ENCODE assay signal across 8 cellular contexts in genomic region chr17:39208893-39209292, GRCh38. TPM values are rescaled to one million over a fixed set of nuclear protein-coding genes. Genes with fewer than 3 reads are reported as not detected.
DNase-seq lines count a peak whose midpoint lies in the region; ATAC-seq, FAIRE-seq and TF ChIP-seq lines count a peak whose summit lies in the region.
"Had no signal": no experiment of that assay in that cellular context is flagged by ENCODE, and none has a peak within 500 bp of the region (broad histone marks: within the 10 kb centered on the region; RNA-seq: fewer than 3 reads in every experiment).

No MANE protein-coding gene starts in this region.

- peaks cover 18% of the 10 kb centered on the region for H3K27me3 Mint-ChIP-seq in GM23338 (ENCODE audit: insufficient read depth, low read depth, poor library complexity)

- H3K4me1 Mint-ChIP-seq in GM23338 = peaks cover 42% of the 10 kb centered on the region

- H3F3A ChIP-seq in GM23338 (replicated peaks; ENCODE audit: low read depth) = peaks cover 25% of the 10 kb centered on the region

- TF ChIP-seq RAD21 in HepG2 (CRISPR knock-in tag; IDR thresholded peaks at IDR 0.05) = no peak

- peak overlapping the region; percentile 14; the same call in 1 of the 2 replicates for H2AFZ ChIP-seq in GM23338
- H2AFZ ChIP-seq in HepG2 (ENCODE audit: low read length) = no peak overlapping the region

- no peak overlapping the region for H3K27ac ChIP-seq in GM23338 (ENCODE audit: low read depth)
- no peak overlapping the region for H3K27ac ChIP-seq in HepG2 (ENCODE audit: extremely low read length, insufficient read depth, low read length)
- no peak overlapping the region for H3K27ac ChIP-seq in substantia nigra (ENCODE audit: low read depth, low read length, poor library complexity, severe bottlenecking)

- no peaks in the 10 kb centered on the region for H3K79me2 ChIP-seq in GM23338 (replicated peaks; ENCODE audit: insufficient read depth)
- H3K79me2 ChIP-seq in HepG2 (ENCODE audit: insufficient read depth, low read length) = no peaks in the 10 kb centered on the region

- H3K4me2 ChIP-seq in GM23338 (peak overlapping the region; percentile 89), HepG2 (ENCODE audit: low read depth, low read length) (no peak overlapping the region)

- H4K20me1 ChIP-seq in GM23338 (replicated peaks; ENCODE audit: insufficient read depth) (peaks cover 11% of the 10 kb centered on the region), HepG2 (ENCODE audit: insufficient read depth, low read length) (peaks cover 3% of the 10 kb centered on the region)

- POLR2A ChIA-PET in HepG2 (lab: Yijun Ruan, JAX) = interaction anchor here (3.0 kb wide), 1 partner anchor 9 kb away, joined by 22 read pairs; the partner anchor contains the start of gene RPL19

- H3K27ac Mint-ChIP-seq in GM23338 = no peak overlapping the region

- H3K9ac ChIP-seq in HepG2 (ENCODE audit: insufficient read depth, low read depth, low read length) = no peak overlapping the region

- intact Hi-C loops in HepG2 (cut with micrococcal nuclease; ENCODE audit: unreplicated experiment) = no loop called here

- H3K4me3 ChIP-seq in GM23338 (peak overlapping the region; percentile 61), HepG2 (replicated peaks in 1 of 3; ENCODE audit: insufficient read depth in 1 of 3, low read depth in 2 of 3, low read length in 3 of 3) (no peak overlapping the region)

- no TSS peak for BruUV-seq in HepG2 (replicated peaks; lab: Mats Ljungman, UMichigan)

- TF ChIP-seq CTCF in GM23338 (conservative IDR thresholded peaks at IDR 0.05; ENCODE audit: low read depth in 2 of 2) (no peak), HepG2 (CRISPR knock-in tag; IDR thresholded peaks at IDR 0.05) (no peak)

- no peaks in the 10 kb centered on the region; the same call in 2 of the 3 replicates for H3K9me3 Mint-ChIP-seq in GM23338

- peak; percentile 6 for ATAC-seq in GM23338
- ATAC-seq in HepG2 = no peak
- no peak for ATAC-seq in HG02938 (IDR thresholded peaks at IDR 0.05; ENCODE audit: unreplicated experiment)
- ATAC-seq: Panc1 had no signal

- no peak for TF ChIP-seq POLR2A in GM12892 (IDR thresholded peaks at IDR 0.05; ENCODE audit: low read depth, low read length)
- TF ChIP-seq POLR2A in HepG2 (IDR thresholded peaks at IDR 0.05; ENCODE audit: insufficient read depth in 1 of 2, low read depth in 2 of 2, low read length in 2 of 2) = no peak

- WGBS in HepG2 (ENCODE audit: low lambda C conversion rate) = 21% methylated on average over 7 of the region's 8 CpGs

- H3K4me1 ChIP-seq in GM23338 (ENCODE audit: insufficient read depth) (peaks cover 16% of the 10 kb centered on the region), HepG2 (ENCODE audit: insufficient read depth, low read length) (no peaks in the 10 kb centered on the region)

- no peaks in the 10 kb centered on the region for H3K9me3 ChIP-seq in HepG2 (ENCODE audit: low read length)

- TF ChIP-seq EP300 in HepG2 (IDR thresholded peaks at IDR 0.05; ENCODE audit: low read depth in 2 of 2, low read length in 2 of 2) = no peak
- TF ChIP-seq EP300 in HepG2 (CRISPR knock-in tag; IDR thresholded peaks at IDR 0.05; ENCODE audit: borderline replicate concordance) = no peak

- no peaks in the 10 kb centered on the region for H3K9me2 ChIP-seq in GM23338 (ENCODE audit: insufficient read depth)

- H3K27me3 ChIP-seq in GM23338 (ENCODE audit: insufficient read depth) (0 out of 2 replicates have a peak, but pooled peaks cover 9% of the 10 kb centered on the region), HepG2 (ENCODE audit: control insufficient read depth in 1 of 2, insufficient read depth in 2 of 2, low read length in 2 of 2) (peaks cover 13 to 53% of the 10 kb centered on the region in 2 experiments; a peak in 4 of 5 replicates)

- peak; percentile 90 for FAIRE-seq in GM12892 (lab: Jason Lieb, UNC)
- FAIRE-seq in HepG2 (lab: Jason Lieb, UNC) = no peak

- peak overlapping the region; percentile 69; the same call in 2 of the 3 replicates for H3K4me3 Mint-ChIP-seq in GM23338

- CTCF ChIA-PET in HepG2 (lab: Yijun Ruan, JAX; ENCODE audit: low intra/inter-chr PET ratio, low total read pairs) = interaction anchor here (0.9 to 4.3 kb wide), 2 partner anchors 33 to 36 kb away, joined by 3 to 35 read pairs; no protein-coding TSS in a partner anchor

- H3K36me3 ChIP-seq in GM23338 (ENCODE audit: insufficient read depth) = peaks cover 14% of the 10 kb centered on the region
- H3K36me3 ChIP-seq in HepG2 (replicated peaks in 1 of 2; ENCODE audit: control insufficient read depth in 1 of 2, insufficient read depth in 2 of 2, low read length in 2 of 2) = peaks cover 8 to 13% of the 10 kb centered on the region in 2 experiments

- in situ Hi-C loops in HepG2 (cut with HindIII; ENCODE audit: extremely low pct_ligation_motif_present, low pct_unique_long_range_greater_than_20kb) = no loop called here

- DNase-seq in GM12892 (ENCODE audit: insufficient read length) (peak; percentile 68), GM23338 (ENCODE audit: low spot score) (no peak), OCI-M1 (lab: John Stamatoyannopoulos, UW) (peak; percentile 23), HepG2 (ENCODE audit: low spot score) (no peak), substantia nigra (lab: John Stamatoyannopoulos, UW) (no peak), mesenteric fat pad (ENCODE audit: low spot score) (no peak)

- H3K36me3 Mint-ChIP-seq in GM23338 (ENCODE audit: low read depth) = peaks cover 17% of the 10 kb centered on the region

RNA-seq across cellular contexts. Expression of gene RPL19, which starts 8.8 kb away (rescaled TPM):
- polyA plus RNA-seq in GM12892 (2012; ENCODE audit: missing spikeins) = 5,032 TPM
- total RNA-seq in GM23338 (2014; rRNA removed; shearing (Covaris generic)) = 1,594 and 1,843 TPM in 2 replicates
- polyA plus RNA-seq in GM23338 (2016; fragmentation: Nextera tagmentation; extraction: Ambion mirVana) (2,627 and 2,838 TPM in 2 replicates), HepG2 (2011; rRNA removed) (2,522 and 2,554 TPM in 2 replicates)
- total RNA-seq in HepG2 (2016; rRNA removed; fragmentation: Illumina TruSeq; extraction: Trizol) (2,768 and 3,257 TPM in 2 replicates), mesenteric fat pad (1,346 TPM)
- total RNA-seq in HepG2 (2016; cell fraction: cytosol; rRNA removed; fragmentation: Illumina TruSeq; extraction: Trizol; ENCODE audit: low read depth) = 3,353 and 3,708 TPM in 2 replicates
- total RNA-seq in HepG2 (2016; cell fraction: insoluble cytoplasmic fraction; rRNA removed; fragmentation: Illumina TruSeq; extraction: Trizol) = 2,694 and 3,334 TPM in 2 replicates
- total RNA-seq in HepG2 (2016; cell fraction: membrane; rRNA removed; fragmentation: Illumina TruSeq; extraction: Trizol) = 5,175 and 5,294 TPM in 2 replicates
- 990 and 1,076 TPM in 2 replicates for total RNA-seq in HepG2 (2016; cell fraction: nucleus; rRNA removed; fragmentation: Illumina TruSeq; extraction: Trizol)
- 3,383 and 3,728 TPM in 2 replicates for polyA plus RNA-seq in HepG2 (2011; cell fraction: cytosol; rRNA removed)
- polyA plus RNA-seq in HepG2 (2011; cell fraction: nucleus; rRNA removed) = 768 and 1,029 TPM in 2 replicates
- polyA plus RNA-seq in HepG2 (2012) = 2,340 and 2,506 TPM in 2 replicates
- 5,160 and 5,701 TPM in 2 replicates for polyA plus RNA-seq in HepG2 (2016; cell fraction: cytosol; fragmentation: Illumina TruSeq; extraction: Trizol; ENCODE audit: low read depth)
- polyA plus RNA-seq in HepG2 (2016; cell fraction: insoluble cytoplasmic fraction; fragmentation: Illumina TruSeq; extraction: Trizol; ENCODE audit: low read depth) = 4,287 and 4,430 TPM in 2 replicates
- polyA plus RNA-seq in HepG2 (2016; cell fraction: membrane; fragmentation: Illumina TruSeq; extraction: Trizol; ENCODE audit: low read depth) = 6,675 and 6,831 TPM in 2 replicates
- 2,116 and 2,174 TPM in 2 replicates for polyA plus RNA-seq in HepG2 (2016; cell fraction: nucleus; fragmentation: Illumina TruSeq; extraction: Trizol; ENCODE audit: insufficient read depth, low read depth)
- polyA minus RNA-seq in HepG2 (2011; rRNA and poly(A)+ RNA removed; ENCODE audit: low replicate concordance) = 413 and 602 TPM in 2 replicates
- 764 and 846 TPM in 2 replicates for polyA minus RNA-seq in HepG2 (2011; cell fraction: cytosol; rRNA and poly(A)+ RNA removed)
- polyA minus RNA-seq in HepG2 (2011; cell fraction: nucleus; rRNA and poly(A)+ RNA removed) = 184 and 212 TPM in 2 replicates

RNA-seq across cellular contexts. Expression of gene CACNB1, which starts 11.4 kb away (rescaled TPM):
- polyA plus RNA-seq in GM12892 (2012; ENCODE audit: missing spikeins) = 4.6 TPM
- 12.5 and 13.1 TPM in 2 replicates for total RNA-seq in GM23338 (2014; rRNA removed; shearing (Covaris generic))
- polyA plus RNA-seq in GM23338 (2016; fragmentation: Nextera tagmentation; extraction: Ambion mirVana) = 7.8 and 8.4 TPM in 2 replicates
- total RNA-seq in HepG2 (2016; rRNA removed; fragmentation: Illumina TruSeq; extraction: Trizol) = 0.60 and 0.75 TPM in 2 replicates
- 0.26 and 0.71 TPM in 2 replicates for total RNA-seq in HepG2 (2016; cell fraction: cytosol; rRNA removed; fragmentation: Illumina TruSeq; extraction: Trizol; ENCODE audit: low read depth)
- total RNA-seq in HepG2 (2016; cell fraction: insoluble cytoplasmic fraction; rRNA removed; fragmentation: Illumina TruSeq; extraction: Trizol) = 0.19 and 0.84 TPM in 2 replicates
- 0.34 and 0.48 TPM in 2 replicates for total RNA-seq in HepG2 (2016; cell fraction: membrane; rRNA removed; fragmentation: Illumina TruSeq; extraction: Trizol)
- 1.8 TPM in 2 replicates for total RNA-seq in HepG2 (2016; cell fraction: nucleus; rRNA removed; fragmentation: Illumina TruSeq; extraction: Trizol)
- polyA plus RNA-seq in HepG2 (2011; rRNA removed) = 1.5 and 2.9 TPM in 2 replicates
- 0.50 and 0.51 TPM in 2 replicates for polyA plus RNA-seq in HepG2 (2011; cell fraction: cytosol; rRNA removed)
- 8.4 and 12.2 TPM in 2 replicates for polyA plus RNA-seq in HepG2 (2011; cell fraction: nucleus; rRNA removed)
- polyA plus RNA-seq in HepG2 (2012) = 1.3 and 1.5 TPM in 2 replicates
- polyA plus RNA-seq in HepG2 (2016; cell fraction: cytosol; fragmentation: Illumina TruSeq; extraction: Trizol; ENCODE audit: low read depth) = 0.28 and 0.34 TPM in 2 replicates
- 0.47 and 0.96 TPM in 2 replicates for polyA plus RNA-seq in HepG2 (2016; cell fraction: insoluble cytoplasmic fraction; fragmentation: Illumina TruSeq; extraction: Trizol; ENCODE audit: low read depth)
- polyA plus RNA-seq in HepG2 (2016; cell fraction: membrane; fragmentation: Illumina TruSeq; extraction: Trizol; ENCODE audit: low read depth) = 0.38 and 0.40 TPM in 2 replicates
- polyA plus RNA-seq in HepG2 (2016; cell fraction: nucleus; fragmentation: Illumina TruSeq; extraction: Trizol; ENCODE audit: insufficient read depth, low read depth) = 4.7 and 7.2 TPM in 2 replicates
- 4.4 and 8.5 TPM in 2 replicates for polyA minus RNA-seq in HepG2 (2011; rRNA and poly(A)+ RNA removed; ENCODE audit: low replicate concordance)
- polyA minus RNA-seq in HepG2 (2011; cell fraction: cytosol; rRNA and poly(A)+ RNA removed) = 0.40 and 1.3 TPM in 2 replicates
- polyA minus RNA-seq in HepG2 (2011; cell fraction: nucleus; rRNA and poly(A)+ RNA removed) = 3.0 and 5.8 TPM in 2 replicates
- total RNA-seq in mesenteric fat pad = 5.1 TPM

RNA-seq across cellular contexts. Expression of gene STAC2, which starts 16.9 kb away (rescaled TPM):
- not detected for polyA plus RNA-seq in GM12892 (2012; ENCODE audit: missing spikeins)
- 1.7 and 3.1 TPM in 2 replicates for total RNA-seq in GM23338 (2014; rRNA removed; shearing (Covaris generic))
- polyA plus RNA-seq in GM23338 (2016; fragmentation: Nextera tagmentation; extraction: Ambion mirVana) (1.9 and 2.0 TPM in 2 replicates), HepG2 (2011; rRNA removed) (not detected in 2 replicates)
- total RNA-seq in HepG2 (2016; rRNA removed; fragmentation: Illumina TruSeq; extraction: Trizol) (not detected in 2 replicates), mesenteric fat pad (0.16 TPM)
- total RNA-seq in HepG2 (2016; cell fraction: cytosol; rRNA removed; fragmentation: Illumina TruSeq; extraction: Trizol; ENCODE audit: low read depth) = not detected in 2 replicates
- total RNA-seq in HepG2 (2016; cell fraction: insoluble cytoplasmic fraction; rRNA removed; fragmentation: Illumina TruSeq; extraction: Trizol) = not detected in 2 replicates
- not detected in 2 replicates for total RNA-seq in HepG2 (2016; cell fraction: membrane; rRNA removed; fragmentation: Illumina TruSeq; extraction: Trizol)
- total RNA-seq in HepG2 (2016; cell fraction: nucleus; rRNA removed; fragmentation: Illumina TruSeq; extraction: Trizol) = not detected in 2 replicates
- polyA plus RNA-seq in HepG2 (2011; cell fraction: cytosol; rRNA removed) = not detected in 2 replicates
- not detected in 2 replicates for polyA plus RNA-seq in HepG2 (2011; cell fraction: nucleus; rRNA removed)
- polyA plus RNA-seq in HepG2 (2012) = not detected in 2 replicates
- polyA plus RNA-seq in HepG2 (2016; cell fraction: cytosol; fragmentation: Illumina TruSeq; extraction: Trizol; ENCODE audit: low read depth) = 0.02 TPM in 1 of 2 replicates, not detected in the other
- polyA plus RNA-seq in HepG2 (2016; cell fraction: insoluble cytoplasmic fraction; fragmentation: Illumina TruSeq; extraction: Trizol; ENCODE audit: low read depth) = not detected in 2 replicates
- not detected in 2 replicates for polyA plus RNA-seq in HepG2 (2016; cell fraction: membrane; fragmentation: Illumina TruSeq; extraction: Trizol; ENCODE audit: low read depth)
- polyA plus RNA-seq in HepG2 (2016; cell fraction: nucleus; fragmentation: Illumina TruSeq; extraction: Trizol; ENCODE audit: insufficient read depth, low read depth) = not detected in 2 replicates
- polyA minus RNA-seq in HepG2 (2011; rRNA and poly(A)+ RNA removed; ENCODE audit: low replicate concordance) = 0.37 TPM in 1 of 2 replicates, not detected in the other
- not detected in 2 replicates for polyA minus RNA-seq in HepG2 (2011; cell fraction: cytosol; rRNA and poly(A)+ RNA removed)
- not detected in 2 replicates for polyA minus RNA-seq in HepG2 (2011; cell fraction: nucleus; rRNA and poly(A)+ RNA removed)

RNA-seq across cellular contexts. Expression of gene ARL5C, which starts 42.9 kb away (rescaled TPM):
- not detected for polyA plus RNA-seq in GM12892 (2012; ENCODE audit: missing spikeins)
- not detected in 2 replicates for total RNA-seq in GM23338 (2014; rRNA removed; shearing (Covaris generic))
- polyA plus RNA-seq in GM23338 (2016; fragmentation: Nextera tagmentation; extraction: Ambion mirVana) (not detected in 2 replicates), HepG2 (2011; rRNA removed) (not detected in 2 replicates)
- total RNA-seq in HepG2 (2016; rRNA removed; fragmentation: Illumina TruSeq; extraction: Trizol) (not detected in 2 replicates), mesenteric fat pad (not detected)
- not detected in 2 replicates for total RNA-seq in HepG2 (2016; cell fraction: cytosol; rRNA removed; fragmentation: Illumina TruSeq; extraction: Trizol; ENCODE audit: low read depth)
- not detected in 2 replicates for total RNA-seq in HepG2 (2016; cell fraction: insoluble cytoplasmic fraction; rRNA removed; fragmentation: Illumina TruSeq; extraction: Trizol)
- not detected in 2 replicates for total RNA-seq in HepG2 (2016; cell fraction: membrane; rRNA removed; fragmentation: Illumina TruSeq; extraction: Trizol)
- total RNA-seq in HepG2 (2016; cell fraction: nucleus; rRNA removed; fragmentation: Illumina TruSeq; extraction: Trizol) = not detected in 2 replicates
- not detected in 2 replicates for polyA plus RNA-seq in HepG2 (2011; cell fraction: cytosol; rRNA removed)
- polyA plus RNA-seq in HepG2 (2011; cell fraction: nucleus; rRNA removed) = not detected in 2 replicates
- not detected in 2 replicates for polyA plus RNA-seq in HepG2 (2012)
- polyA plus RNA-seq in HepG2 (2016; cell fraction: cytosol; fragmentation: Illumina TruSeq; extraction: Trizol; ENCODE audit: low read depth) = not detected in 2 replicates
- polyA plus RNA-seq in HepG2 (2016; cell fraction: insoluble cytoplasmic fraction; fragmentation: Illumina TruSeq; extraction: Trizol; ENCODE audit: low read depth) = not detected in 2 replicates
- not detected in 2 replicates for polyA plus RNA-seq in HepG2 (2016; cell fraction: membrane; fragmentation: Illumina TruSeq; extraction: Trizol; ENCODE audit: low read depth)
- not detected in 2 replicates for polyA plus RNA-seq in HepG2 (2016; cell fraction: nucleus; fragmentation: Illumina TruSeq; extraction: Trizol; ENCODE audit: insufficient read depth, low read depth)
- 0.09 TPM in 1 of 2 replicates, not detected in the other for polyA minus RNA-seq in HepG2 (2011; rRNA and poly(A)+ RNA removed; ENCODE audit: low replicate concordance)
- polyA minus RNA-seq in HepG2 (2011; cell fraction: cytosol; rRNA and poly(A)+ RNA removed) = not detected in 2 replicates
- polyA minus RNA-seq in HepG2 (2011; cell fraction: nucleus; rRNA and poly(A)+ RNA removed) = not detected in 2 replicates

RNA-seq across cellular contexts. Expression of gene PLXDC1, which starts 57.5 kb away (rescaled TPM):
- not detected for polyA plus RNA-seq in GM12892 (2012; ENCODE audit: missing spikeins)
- total RNA-seq in GM23338 (2014; rRNA removed; shearing (Covaris generic)) = 0.28 and 0.39 TPM in 2 replicates
- polyA plus RNA-seq in GM23338 (2016; fragmentation: Nextera tagmentation; extraction: Ambion mirVana) (0.75 and 0.91 TPM in 2 replicates), HepG2 (2011; rRNA removed) (not detected in 2 replicates)
- total RNA-seq in HepG2 (2016; rRNA removed; fragmentation: Illumina TruSeq; extraction: Trizol) (not detected in 2 replicates), mesenteric fat pad (6.3 TPM)
- total RNA-seq in HepG2 (2016; cell fraction: cytosol; rRNA removed; fragmentation: Illumina TruSeq; extraction: Trizol; ENCODE audit: low read depth) = not detected in 2 replicates
- not detected in 2 replicates for total RNA-seq in HepG2 (2016; cell fraction: insoluble cytoplasmic fraction; rRNA removed; fragmentation: Illumina TruSeq; extraction: Trizol)
- total RNA-seq in HepG2 (2016; cell fraction: membrane; rRNA removed; fragmentation: Illumina TruSeq; extraction: Trizol) = not detected in 2 replicates
- total RNA-seq in HepG2 (2016; cell fraction: nucleus; rRNA removed; fragmentation: Illumina TruSeq; extraction: Trizol) = not detected in 2 replicates
- polyA plus RNA-seq in HepG2 (2011; cell fraction: cytosol; rRNA removed) = not detected in 2 replicates
- not detected in 2 replicates for polyA plus RNA-seq in HepG2 (2011; cell fraction: nucleus; rRNA removed)
- polyA plus RNA-seq in HepG2 (2012) = not detected in 2 replicates
- polyA plus RNA-seq in HepG2 (2016; cell fraction: cytosol; fragmentation: Illumina TruSeq; extraction: Trizol; ENCODE audit: low read depth) = not detected in 2 replicates
- polyA plus RNA-seq in HepG2 (2016; cell fraction: insoluble cytoplasmic fraction; fragmentation: Illumina TruSeq; extraction: Trizol; ENCODE audit: low read depth) = not detected in 2 replicates
- polyA plus RNA-seq in HepG2 (2016; cell fraction: membrane; fragmentation: Illumina TruSeq; extraction: Trizol; ENCODE audit: low read depth) = not detected in 2 replicates
- polyA plus RNA-seq in HepG2 (2016; cell fraction: nucleus; fragmentation: Illumina TruSeq; extraction: Trizol; ENCODE audit: insufficient read depth, low read depth) = not detected in 2 replicates
- 0.44 TPM in 1 of 2 replicates, not detected in the other for polyA minus RNA-seq in HepG2 (2011; rRNA and poly(A)+ RNA removed; ENCODE audit: low replicate concordance)
- polyA minus RNA-seq in HepG2 (2011; cell fraction: cytosol; rRNA and poly(A)+ RNA removed) = not detected in 2 replicates
- polyA minus RNA-seq in HepG2 (2011; cell fraction: nucleus; rRNA and poly(A)+ RNA removed) = not detected in 2 replicates

Comparison
In these comparisons a context has a peak if more than half of its experiments do, and no peak if none do; other contexts are left out.
1. DNase-seq: peak in GM12892 (single experiment) and OCI-M1 (single experiment); none in GM23338 (single experiment), HepG2 (single experiment), substantia nigra (0 of 49) and mesenteric fat pad (single experiment).